Comparison of ENCODE assay signal across 22 cellular contexts in genomic region chr7:40659231-40659630, GRCh38.
DNase-seq lines count a peak whose midpoint lies in the region; ATAC-seq and TF ChIP-seq lines count a peak whose summit lies in the region.
"Had no signal": no experiment of that assay in that cellular context is flagged by ENCODE, and none has a peak within 500 bp of the region (broad histone marks: within the 10 kb centered on the region; RNA-seq: fewer than 3 reads in every experiment).

No MANE protein-coding gene starts in this region.

- ATAC-seq in GM21515 (IDR thresholded peaks at IDR 0.05; ENCODE audit: unreplicated experiment): no peak
- no peak for ATAC-seq in HG02798 (IDR thresholded peaks at IDR 0.05; ENCODE audit: poor library complexity, unreplicated experiment)
- ATAC-seq: activated CD4-positive, CD25-positive, alpha-beta regulatory T cell treated with anti-CD3 and anti-CD28 coated beads, Interleukin-2, amount 50 U/mL, for 24 hours; stimulated activated naive B cell treated with anti-CD40 and anti-IgM and Interleukin-4, amounts not matched to agents 10 μg/mL and 1 μg/mL and 100 μg/mL, for 72 hours had no signal

- peak in 1 of 2 donors; percentile 24 for TF ChIP-seq POLR2A in adrenal gland (IDR thresholded peaks at IDR 0.05)

- no peaks in the 10 kb centered on the region for H3K27me3 ChIP-seq in adrenal gland
- no peaks in the 10 kb centered on the region for H3K27me3 ChIP-seq in left ventricle myocardium inferior (ENCODE audit: low read depth)
- no peaks in the 10 kb centered on the region for H3K27me3 ChIP-seq in smooth muscle cell (ENCODE audit: low read depth)
- H3K27me3 ChIP-seq: ovary, vagina had no signal

- H3K36me3 ChIP-seq in adrenal gland (replicated peaks in 1 of 2) (no peaks in the 10 kb centered on the region), left ventricle myocardium inferior (no peaks in the 10 kb centered on the region), smooth muscle cell (ENCODE audit: low read depth) (no peaks in the 10 kb centered on the region)
- H3K36me3 ChIP-seq: ovary, vagina had no signal

- no peaks in the 10 kb centered on the region for H4K20me1 ChIP-seq in smooth muscle cell (ENCODE audit: low read depth)

- no peak overlapping the region for H2AFZ ChIP-seq in smooth muscle cell (ENCODE audit: low read depth)

- H3F3A ChIP-seq in smooth muscle cell (ENCODE audit: low read depth): no peaks in the 10 kb centered on the region

- 13 to 46% (median 27%) methylated on average over 2 of the region's 2 CpGs for WGBS in adrenal gland, 4 donors
- 93% methylated on average over 2 of the region's 2 CpGs for WGBS in smooth muscle cell (ENCODE audit: low lambda C conversion rate)

- no peaks in the 10 kb centered on the region for H3K79me2 ChIP-seq in smooth muscle cell (ENCODE audit: low read depth)

- no peak overlapping the region for H3K4me2 ChIP-seq in smooth muscle cell

- DNase-seq in GM04504 (ENCODE audit: low read depth) (peak; percentile 52), adrenal gland (peak; percentile 70 to 91 (median 85)), left ventricle myocardium inferior (peak; percentile 22), smooth muscle cell (lab: John Stamatoyannopoulos, UW; ENCODE audit: unreplicated experiment) (no peak), DMS153 treated with DMSO at 0.1 percent for 48 hours (lab: John Stamatoyannopoulos, UW; ENCODE audit: unreplicated experiment) (no peak), SIG-M5 treated with dmso at 0.1 percent for 504 hours (lab: John Stamatoyannopoulos, UW; ENCODE audit: unreplicated experiment) (no peak)
- DNase-seq: activated CD4-positive, alpha-beta T cell treated with anti-CD3 and anti-CD28 coated beads, Interleukin-2, amount 50 U/mL, for 48 hours; activated naive CD4-positive, alpha-beta T cell treated with anti-CD3 and anti-CD28 coated beads, Interleukin-2, amount 10 ng/mL, durations not matched to agents 7 days and 5 days; central memory CD4-positive, alpha-beta T cell; dermis blood vessel endothelial cell; H7; NCI-H1105 treated with DMSO at 0.1 percent for 48 hours; NCI-H2081; NCI-H226; NCI-H748 treated with DMSO at 0.1 percent for 48 hours; ovary; stimulated activated naive B cell treated with anti-CD40 and anti-IgM and Interleukin-4, amounts not matched to agents 10 μg/mL and 1 μg/mL and 100 μg/mL, for 72 hours; T-helper 1 cell had no signal

- H3K27ac ChIP-seq in adrenal gland (peak overlapping the region in 2 of 5 donors; percentile 28 to 61), left ventricle myocardium inferior (replicated peaks) (no peak overlapping the region), smooth muscle cell (ENCODE audit: low read depth) (peak overlapping the region; percentile 66)
- H3K27ac ChIP-seq: ovary, vagina had no signal

- TF ChIP-seq CTCF in adrenal gland (IDR thresholded peaks at IDR 0.05) (no peak), left ventricle myocardium inferior (IDR thresholded peaks at IDR 0.05; ENCODE audit: borderline replicate concordance) (no peak), smooth muscle cell (IDR thresholded peaks at IDR 0.05; ENCODE audit: borderline replicate concordance, insufficient read depth, poor library complexity, severe bottlenecking) (no peak)

- intact Hi-C loops in adrenal gland (cut with DNase I) (no loop called here), left ventricle myocardium inferior (cut with micrococcal nuclease) (no loop called here)

- no peak overlapping the region for H3K9ac ChIP-seq in smooth muscle cell (ENCODE audit: low read depth)

- H3K9me3 ChIP-seq in adrenal gland (replicated peaks in 1 of 3): no peaks in the 10 kb centered on the region
- no peaks in the 10 kb centered on the region for H3K9me3 ChIP-seq in left ventricle myocardium inferior (replicated peaks)
- no peaks in the 10 kb centered on the region for H3K9me3 ChIP-seq in smooth muscle cell (replicated peaks; ENCODE audit: low read depth)
- H3K9me3 ChIP-seq: ovary, vagina had no signal

- H3K4me1 ChIP-seq in adrenal gland (replicated peaks in 1 of 2) (peaks cover 12 to 14% of the 10 kb centered on the region in 2 donors), left ventricle myocardium inferior (peaks cover 13% of the 10 kb centered on the region), smooth muscle cell (ENCODE audit: low read depth) (no peaks in the 10 kb centered on the region)
- H3K4me1 ChIP-seq: vagina had no signal

- H3K4me3 ChIP-seq in adrenal gland (no peak overlapping the region), left ventricle myocardium inferior (no peak overlapping the region), smooth muscle cell (no peak overlapping the region)
- H3K4me3 ChIP-seq: ovary, vagina had no signal

Comparison
In these comparisons a context has a peak if more than half of its experiments do, and no peak if none do; other contexts are left out.
1. DNase-seq: peak in GM04504 (single experiment), adrenal gland (7 of 7) and left ventricle myocardium inferior (single experiment); none in smooth muscle cell (single experiment), DMS153 treated with DMSO at 0.1 percent for 48 hours (single experiment) and SIG-M5 treated with dmso at 0.1 percent for 504 hours (single experiment).